Comparison of ENCODE assay signal across 13 cellular contexts in genomic region chr16:74450967-74451760, GRCh38.
"Had no signal": no experiment of that assay in that cellular context is flagged by ENCODE, and none has a peak within 500 bp of the region (broad histone marks: within the 10 kb centered on the region; RNA-seq: fewer than 3 reads in every experiment).

No MANE protein-coding gene starts in this region.

- H3K4me3 Mint-ChIP-seq: activated CD4-positive, alpha-beta memory T cell treated with anti-CD3 and anti-CD28 coated beads for 36 hours; activated T-cell treated with anti-CD3 and anti-CD28 coated beads, Interleukin-2, amount 50 U/mL, for 4 hours; neural crest cell had no signal

- H3K9me3 ChIP-seq: gastrocnemius medialis, heart right ventricle, ovary, transverse colon had no signal

- ATAC-seq: activated T-cell treated with anti-CD3 and anti-CD28 coated beads, Interleukin-2, amount 50 U/mL, for 4 hours; gastrocnemius medialis; left lobe of liver had no signal

- H3K9me3 Mint-ChIP-seq: activated CD4-positive, alpha-beta memory T cell treated with anti-CD3 and anti-CD28 coated beads for 36 hours; activated T-cell treated with anti-CD3 and anti-CD28 coated beads, Interleukin-2, amount 50 U/mL, for 4 hours; neural crest cell had no signal

- H3K27me3 Mint-ChIP-seq: activated CD4-positive, alpha-beta memory T cell treated with anti-CD3 and anti-CD28 coated beads for 36 hours had no signal

- H3K27me3 ChIP-seq: gastrocnemius medialis, heart right ventricle, ovary, transverse colon had no signal

- H3K27ac ChIP-seq: ovary had no signal

- H3K27ac Mint-ChIP-seq: activated CD4-positive, alpha-beta memory T cell treated with anti-CD3 and anti-CD28 coated beads for 36 hours had no signal

- H3K4me3 ChIP-seq: gastrocnemius medialis, heart right ventricle, ovary, transverse colon had no signal

- H3K36me3 ChIP-seq: ovary had no signal

- DNase-seq: activated CD4-positive, alpha-beta memory T cell treated with anti-CD3 and anti-CD28 coated beads for 36 hours; activated T-cell treated with anti-CD3 and anti-CD28 coated beads, Interleukin-2, amount 50 U/mL, for 4 hours; gastrocnemius medialis; heart right ventricle; islet precursor cell; mesendoderm; ovary; retina; stimulated activated CD4-positive, alpha-beta T cell treated with anti-CD3 and anti-CD28 coated beads, Interleukin-4, amount 100 ng/mL, for 4 hours; T-helper 2 cell; transverse colon had no signal
